In the genomic region with DNA sequence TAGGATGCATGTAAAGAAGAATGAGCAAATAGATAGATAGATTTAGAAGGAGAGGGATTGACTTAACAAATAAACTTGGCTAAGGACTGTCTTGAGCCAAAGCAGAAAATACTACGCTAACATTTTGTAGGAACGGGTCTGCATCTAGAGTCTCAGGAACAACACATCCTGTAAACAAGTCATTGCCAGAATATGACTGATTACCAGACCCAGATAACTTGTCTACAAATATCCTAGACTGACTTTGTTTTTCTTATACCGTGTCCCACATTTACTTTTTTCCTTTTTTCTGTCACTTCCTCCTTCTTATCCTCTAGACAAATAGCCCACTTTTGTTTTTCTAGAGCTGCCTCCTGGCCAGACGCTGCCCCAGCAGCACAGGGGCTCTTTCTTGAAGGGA, we compare ENCODE assay signal across 19 cellular contexts.
"Had no signal": no experiment of that assay in that cellular context is flagged by ENCODE, and none has a peak within 500 bp of the region (broad histone marks: within the 10 kb centered on the region; RNA-seq: fewer than 3 reads in every experiment).

No MANE protein-coding gene starts in this region.

- H3K4me3 Mint-ChIP-seq: activated CD4-positive, alpha-beta memory T cell treated with anti-CD3 and anti-CD28 coated beads, Interleukin-2, amount 10 ng/mL, durations not matched to agents 7 days and 5 days; activated CD8-positive, alpha-beta memory T cell treated with anti-CD3 and anti-CD28 coated beads, Interleukin-2, amount 10 ng/mL, durations not matched to agents 7 days and 5 days; activated naive CD8-positive, alpha-beta T cell treated with anti-CD3 and anti-CD28 coated beads for 36 hours; stimulated activated naive CD8-positive, alpha-beta T cell treated with anti-CD3 and anti-CD28 coated beads, Interleukin-15, Interleukin-2, amounts not matched to agents 100 ng/mL and 50 ng/mL, for 24 hours; T-cell had no signal

- ATAC-seq: activated CD8-positive, alpha-beta memory T cell treated with anti-CD3 and anti-CD28 coated beads, Interleukin-2, amount 10 ng/mL, durations not matched to agents 7 days and 5 days; body of pancreas; heart left ventricle; T-cell had no signal

- H3K27ac ChIP-seq: body of pancreas, heart left ventricle, right atrium auricular region, SK-N-MC, suprapubic skin, upper lobe of left lung had no signal

- FAIRE-seq: colon, frontal cortex had no signal

- H3K36me3 Mint-ChIP-seq: activated CD8-positive, alpha-beta memory T cell treated with anti-CD3 and anti-CD28 coated beads, Interleukin-2, amount 10 ng/mL, durations not matched to agents 7 days and 5 days; activated naive CD8-positive, alpha-beta T cell treated with anti-CD3 and anti-CD28 coated beads for 36 hours; T-cell had no signal

- H3K9me3 Mint-ChIP-seq: activated CD4-positive, alpha-beta memory T cell treated with anti-CD3 and anti-CD28 coated beads, Interleukin-2, amount 10 ng/mL, durations not matched to agents 7 days and 5 days; activated naive CD8-positive, alpha-beta T cell treated with anti-CD3 and anti-CD28 coated beads for 36 hours had no signal

- H3K27me3 Mint-ChIP-seq: activated CD4-positive, alpha-beta memory T cell treated with anti-CD3 and anti-CD28 coated beads, Interleukin-2, amount 10 ng/mL, durations not matched to agents 7 days and 5 days; activated CD8-positive, alpha-beta memory T cell treated with anti-CD3 and anti-CD28 coated beads, Interleukin-2, amount 10 ng/mL, durations not matched to agents 7 days and 5 days; activated naive CD8-positive, alpha-beta T cell treated with anti-CD3 and anti-CD28 coated beads for 36 hours; progenitor cell of endocrine pancreas; stimulated activated naive CD8-positive, alpha-beta T cell treated with anti-CD3 and anti-CD28 coated beads, Interleukin-15, Interleukin-2, amounts not matched to agents 100 ng/mL and 50 ng/mL, for 24 hours; T-cell had no signal

- H3K4me1 Mint-ChIP-seq: activated CD4-positive, alpha-beta memory T cell treated with anti-CD3 and anti-CD28 coated beads, Interleukin-2, amount 10 ng/mL, durations not matched to agents 7 days and 5 days; activated CD8-positive, alpha-beta memory T cell treated with anti-CD3 and anti-CD28 coated beads, Interleukin-2, amount 10 ng/mL, durations not matched to agents 7 days and 5 days; activated naive CD8-positive, alpha-beta T cell treated with anti-CD3 and anti-CD28 coated beads for 36 hours; T-cell had no signal

- H3K36me3 ChIP-seq: heart left ventricle, right atrium auricular region, suprapubic skin, upper lobe of left lung had no signal

- DNase-seq: activated CD4-positive, alpha-beta memory T cell treated with anti-CD3 and anti-CD28 coated beads, Interleukin-2, amount 10 ng/mL, durations not matched to agents 7 days and 5 days; activated CD4-positive, alpha-beta T cell treated with anti-CD3 and anti-CD28 coated beads for 48 hours; activated CD4-positive, CD25-positive, alpha-beta regulatory T cell; activated CD8-positive, alpha-beta memory T cell treated with anti-CD3 and anti-CD28 coated beads, Interleukin-2, amount 10 ng/mL, durations not matched to agents 7 days and 5 days; activated naive CD8-positive, alpha-beta T cell treated with anti-CD3 and anti-CD28 coated beads for 36 hours; amniotic stem cell; body of pancreas; caudate nucleus; erythroblast; heart left ventricle; T-cell; upper lobe of left lung had no signal

- H3K4me1 ChIP-seq: body of pancreas, right atrium auricular region, upper lobe of left lung had no signal

- H3K27ac Mint-ChIP-seq: activated CD4-positive, alpha-beta memory T cell treated with anti-CD3 and anti-CD28 coated beads, Interleukin-2, amount 10 ng/mL, durations not matched to agents 7 days and 5 days; activated CD8-positive, alpha-beta memory T cell treated with anti-CD3 and anti-CD28 coated beads, Interleukin-2, amount 10 ng/mL, durations not matched to agents 7 days and 5 days; activated naive CD8-positive, alpha-beta T cell treated with anti-CD3 and anti-CD28 coated beads for 36 hours; progenitor cell of endocrine pancreas; stimulated activated naive CD8-positive, alpha-beta T cell treated with anti-CD3 and anti-CD28 coated beads, Interleukin-15, Interleukin-2, amounts not matched to agents 100 ng/mL and 50 ng/mL, for 24 hours; T-cell had no signal

- H3K9me3 ChIP-seq: body of pancreas, heart left ventricle, right atrium auricular region, suprapubic skin, upper lobe of left lung had no signal

- H3K27me3 ChIP-seq: body of pancreas, heart left ventricle, right atrium auricular region, suprapubic skin, upper lobe of left lung had no signal

- H3K4me3 ChIP-seq: body of pancreas, heart left ventricle, right atrium auricular region, SK-N-MC, suprapubic skin, upper lobe of left lung had no signal
